13 cellular contexts compared by ENCODE assay signal in genomic region chr6:37491161-37491829, GRCh38. TPM values are rescaled to one million over a fixed set of nuclear protein-coding genes. Genes with fewer than 3 reads are reported as not detected.
DNase-seq lines count a peak whose midpoint lies in the region; ATAC-seq and TF ChIP-seq lines count a peak whose summit lies in the region.
"Had no signal": no experiment of that assay in that cellular context is flagged by ENCODE, and none has a peak within 500 bp of the region (broad histone marks: within the 10 kb centered on the region; RNA-seq: fewer than 3 reads in every experiment).

No MANE protein-coding gene starts in this region.

- H3K4me3 ChIP-seq in PC-3 (ENCODE audit: low read length) (no peak overlapping the region), prostate gland (no peak overlapping the region)
- H3K4me3 ChIP-seq: esophagus muscularis mucosa, SJCRH30 had no signal

- H3K4me3 Mint-ChIP-seq in activated CD8-positive, alpha-beta T cell treated with anti-CD3 and anti-CD28 coated beads for 36 hours: no peak overlapping the region
- H3K4me3 Mint-ChIP-seq in activated CD8-positive, alpha-beta T cell treated with anti-CD3 and anti-CD28 coated beads, Interleukin-2, amount 10 ng/mL, durations not matched to agents 7 days and 5 days: no peak overlapping the region
- peak overlapping the region; percentile 48 to 85 for H3K4me3 Mint-ChIP-seq in effector memory CD8-positive, alpha-beta T cell

- H3K4me1 Mint-ChIP-seq in activated CD8-positive, alpha-beta T cell treated with anti-CD3 and anti-CD28 coated beads for 36 hours (ENCODE audit: low read depth): peaks cover 80% of the 10 kb centered on the region
- peaks cover 45% of the 10 kb centered on the region for H3K4me1 Mint-ChIP-seq in activated CD8-positive, alpha-beta T cell treated with anti-CD3 and anti-CD28 coated beads, Interleukin-2, amount 10 ng/mL, durations not matched to agents 7 days and 5 days (ENCODE audit: low read depth)
- H3K4me1 Mint-ChIP-seq in effector memory CD8-positive, alpha-beta T cell (ENCODE audit: low read depth in 2 of 2): peaks cover 53 to 59% of the 10 kb centered on the region in 2 donors

- no peak for DNase-seq in activated CD8-positive, alpha-beta T cell treated with anti-CD3 and anti-CD28 coated beads for 36 hours
- DNase-seq in activated CD8-positive, alpha-beta T cell treated with anti-CD3 and anti-CD28 coated beads, Interleukin-2, amount 10 ng/mL, durations not matched to agents 7 days and 5 days: no peak
- DNase-seq in PC-3 (no peak), prostate gland (ENCODE audit: low spot score) (peak; percentile 48), glomerular visceral epithelial cell (ENCODE audit: extremely low spot score) (no peak), midbrain (lab: John Stamatoyannopoulos, UW) (no peak)
- no peak for DNase-seq in effector memory CD8-positive, alpha-beta T cell
- DNase-seq: activated naive CD4-positive, alpha-beta T cell treated with Interleukin-2 at 50 U/mL for 16 hours; mesendoderm; NCI-H1417 treated with DMSO at 0.1 percent for 48 hours; SJCRH30 had no signal

- H4K20me1 ChIP-seq in PC-3 (ENCODE audit: low read length): no peaks in the 10 kb centered on the region

- H3K36me3 Mint-ChIP-seq in activated CD8-positive, alpha-beta T cell treated with anti-CD3 and anti-CD28 coated beads for 36 hours (ENCODE audit: low read depth): peaks cover 21% of the 10 kb centered on the region
- peaks cover 10% of the 10 kb centered on the region for H3K36me3 Mint-ChIP-seq in activated CD8-positive, alpha-beta T cell treated with anti-CD3 and anti-CD28 coated beads, Interleukin-2, amount 10 ng/mL, durations not matched to agents 7 days and 5 days (ENCODE audit: low read depth)
- H3K36me3 Mint-ChIP-seq in effector memory CD8-positive, alpha-beta T cell (ENCODE audit: insufficient read depth): peaks cover 37% of the 10 kb centered on the region

- no peak overlapping the region for H3K4me2 ChIP-seq in PC-3 (ENCODE audit: low read length)

- H3K36me3 ChIP-seq in PC-3 (ENCODE audit: low read depth, low read length) (no peaks in the 10 kb centered on the region), prostate gland (no peaks in the 10 kb centered on the region)
- H3K36me3 ChIP-seq: SJCRH30 had no signal

- H3K9me2 ChIP-seq in PC-3 (replicated peaks; ENCODE audit: low read length): no peaks in the 10 kb centered on the region

- no peaks in the 10 kb centered on the region for H3K4me1 ChIP-seq in PC-3 (ENCODE audit: insufficient read depth, low read length)
- H3K4me1 ChIP-seq in prostate gland (replicated peaks): no peaks in the 10 kb centered on the region
- H3K4me1 ChIP-seq: SJCRH30 had no signal

- H3K9me3 Mint-ChIP-seq in activated CD8-positive, alpha-beta T cell treated with anti-CD3 and anti-CD28 coated beads for 36 hours: no peaks in the 10 kb centered on the region
- H3K9me3 Mint-ChIP-seq in activated CD8-positive, alpha-beta T cell treated with anti-CD3 and anti-CD28 coated beads, Interleukin-2, amount 10 ng/mL, durations not matched to agents 7 days and 5 days (ENCODE audit: insufficient read depth): no peaks in the 10 kb centered on the region
- no peaks in the 10 kb centered on the region for H3K9me3 Mint-ChIP-seq in effector memory CD8-positive, alpha-beta T cell

- H3K9me3 ChIP-seq in PC-3 (ENCODE audit: low read length): no peaks in the 10 kb centered on the region
- no peaks in the 10 kb centered on the region for H3K9me3 ChIP-seq in prostate gland
- H3K9me3 ChIP-seq: esophagus muscularis mucosa, SJCRH30 had no signal

- POLR2A ChIA-PET in activated CD8-positive, alpha-beta T cell treated with anti-CD3 and anti-CD28 coated beads for 36 hours (lab: Charles Lee): interaction anchor here (0.8 to 3.4 kb wide), 12 partner anchors 11 to 68 kb away, joined by 3 to 26 read pairs (median 3); no protein-coding TSS in a partner anchor
- POLR2A ChIA-PET in activated CD8-positive, alpha-beta T cell treated with anti-CD3 and anti-CD28 coated beads, Interleukin-2, amount 10 ng/mL, durations not matched to agents 7 days and 5 days (lab: Charles Lee): interaction anchor here (0.6 to 2.5 kb wide), 5 partner anchors 10 to 1282 kb away, joined by 3 to 12 read pairs (median 3); no protein-coding TSS in a partner anchor
- POLR2A ChIA-PET in PC-3 (lab: Charles Lee; ENCODE audit: unreplicated experiment): no interaction called here

- WGBS in prostate gland: 68% methylated on average over 11 of the region's 12 CpGs

- no peak for ATAC-seq in activated CD8-positive, alpha-beta T cell treated with anti-CD3 and anti-CD28 coated beads for 36 hours
- ATAC-seq in activated CD8-positive, alpha-beta T cell treated with anti-CD3 and anti-CD28 coated beads, Interleukin-2, amount 10 ng/mL, durations not matched to agents 7 days and 5 days: no peak
- ATAC-seq in PC-3: 0 out of 2 replicates have a peak, but pooled peaks have one; percentile 13
- ATAC-seq in effector memory CD8-positive, alpha-beta T cell (replicated peaks): peak; percentile 24
- ATAC-seq in GM19035 (IDR thresholded peaks at IDR 0.05; ENCODE audit: unreplicated experiment): no peak

- H3F3A ChIP-seq in PC-3 (ENCODE audit: low read length, unreplicated experiment): no peaks in the 10 kb centered on the region

- no TSS peak for BruUV-seq in PC-3 (replicated peaks; lab: Mats Ljungman, UMichigan)

- CTCF ChIA-PET in activated CD8-positive, alpha-beta T cell treated with anti-CD3 and anti-CD28 coated beads for 36 hours (lab: Charles Lee): interaction anchor here (0.8 to 3.4 kb wide), 9 partner anchors 10 to 162 kb away, joined by 3 to 32 read pairs (median 4); no protein-coding TSS in a partner anchor
- CTCF ChIA-PET in activated CD8-positive, alpha-beta T cell treated with anti-CD3 and anti-CD28 coated beads, Interleukin-2, amount 10 ng/mL, durations not matched to agents 7 days and 5 days (lab: Charles Lee): interaction anchor here (1.1 to 3.1 kb wide), 6 partner anchors 11 to 201 kb away, joined by 3 to 13 read pairs (median 6); no protein-coding TSS in a partner anchor
- CTCF ChIA-PET in PC-3 (lab: Charles Lee): no interaction called here

- no peak for TF ChIP-seq POLR2A in prostate gland (IDR thresholded peaks at IDR 0.05)

- no peak for TF ChIP-seq CTCF in activated CD8-positive, alpha-beta T cell treated with anti-CD3 and anti-CD28 coated beads for 36 hours (IDR thresholded peaks at IDR 0.05)
- TF ChIP-seq CTCF in PC-3 (conservative IDR thresholded peaks at IDR 0.05; ENCODE audit: low read depth, low read length): no peak
- no peak for TF ChIP-seq CTCF in prostate gland (IDR thresholded peaks at IDR 0.05)

- H3K27me3 Mint-ChIP-seq in activated CD8-positive, alpha-beta T cell treated with anti-CD3 and anti-CD28 coated beads for 36 hours: no peaks in the 10 kb centered on the region
- H3K27me3 Mint-ChIP-seq in activated CD8-positive, alpha-beta T cell treated with anti-CD3 and anti-CD28 coated beads, Interleukin-2, amount 10 ng/mL, durations not matched to agents 7 days and 5 days (ENCODE audit: low read depth): no peaks in the 10 kb centered on the region
- no peaks in the 10 kb centered on the region for H3K27me3 Mint-ChIP-seq in effector memory CD8-positive, alpha-beta T cell

- H3K27me3 ChIP-seq in PC-3 (ENCODE audit: low read length) (no peaks in the 10 kb centered on the region), prostate gland (replicated peaks; ENCODE audit: insufficient read depth) (no peaks in the 10 kb centered on the region)
- H3K27me3 ChIP-seq: esophagus muscularis mucosa, SJCRH30 had no signal

- no peak overlapping the region for H2AFZ ChIP-seq in PC-3 (ENCODE audit: low read length)

- intact Hi-C loops in activated CD8-positive, alpha-beta T cell treated with anti-CD3 and anti-CD28 coated beads for 36 hours (cut with micrococcal nuclease): no loop called here
- intact Hi-C loops in PC-3 (cut with micrococcal nuclease) (no loop called here), prostate gland (cut with DNase I) (no loop called here)

- peak overlapping the region; percentile 90 for H3K27ac Mint-ChIP-seq in activated CD8-positive, alpha-beta T cell treated with anti-CD3 and anti-CD28 coated beads for 36 hours
- no peak overlapping the region for H3K27ac Mint-ChIP-seq in activated CD8-positive, alpha-beta T cell treated with anti-CD3 and anti-CD28 coated beads, Interleukin-2, amount 10 ng/mL, durations not matched to agents 7 days and 5 days
- peak overlapping the region; percentile 97 to 100 for H3K27ac Mint-ChIP-seq in effector memory CD8-positive, alpha-beta T cell

- H3K79me2 ChIP-seq in PC-3 (ENCODE audit: low read length): no peaks in the 10 kb centered on the region

- H3K27ac ChIP-seq in PC-3 (ENCODE audit: low read length) (no peak overlapping the region), prostate gland (no peak overlapping the region)
- H3K27ac ChIP-seq: esophagus muscularis mucosa, SJCRH30 had no signal

- H3K9ac ChIP-seq in PC-3 (ENCODE audit: low read length): no peak overlapping the region

RNA-seq across cellular contexts. Expression of gene CCDC167, which starts 8.4 kb away (rescaled TPM):
- 10 to 100 TPM; 63.7 to 68.1 TPM for total RNA-seq in activated CD8-positive, alpha-beta T cell treated with anti-CD3 and anti-CD28 coated beads for 36 hours
- 10 to 100 TPM; 64.0 to 69.4 TPM for total RNA-seq in activated CD8-positive, alpha-beta T cell treated with anti-CD3 and anti-CD28 coated beads, Interleukin-2, amount 10 ng/mL, durations not matched to agents 7 days and 5 days
- total RNA-seq in PC-3 (2014; rRNA removed) (54.1 and 56.9 TPM in 2 replicates), prostate gland (10 to 100 TPM; 46.9 to 54.6 TPM)

RNA-seq across cellular contexts. Expression of gene CMTR1, which starts 58.3 kb away (rescaled TPM):
- total RNA-seq in activated CD8-positive, alpha-beta T cell treated with anti-CD3 and anti-CD28 coated beads for 36 hours: 10 to 100 TPM; 49.9 to 50.6 TPM
- total RNA-seq in activated CD8-positive, alpha-beta T cell treated with anti-CD3 and anti-CD28 coated beads, Interleukin-2, amount 10 ng/mL, durations not matched to agents 7 days and 5 days: 10 to 100 TPM; 71.7 to 74.2 TPM
- total RNA-seq in PC-3 (2014; rRNA removed): 36.4 and 41.9 TPM in 2 replicates
- 100 to 1,000 TPM in 1 of 2 donors, 10 to 100 TPM in 1; 28.1 to 147 TPM for total RNA-seq in prostate gland

Comparison
In these comparisons a context has a peak if more than half of its experiments do, and no peak if none do; other contexts are left out.
1. ATAC-seq: peak in PC-3 (single experiment) and effector memory CD8-positive, alpha-beta T cell (single experiment); none in activated CD8-positive, alpha-beta T cell treated with anti-CD3 and anti-CD28 coated beads for 36 hours (single experiment), activated CD8-positive, alpha-beta T cell treated with anti-CD3 and anti-CD28 coated beads, Interleukin-2, amount 10 ng/mL, durations not matched to agents 7 days and 5 days (single experiment) and GM19035 (single experiment).
2. H3K4me3 Mint-ChIP-seq: peak in effector memory CD8-positive, alpha-beta T cell (2 of 2); none in activated CD8-positive, alpha-beta T cell treated with anti-CD3 and anti-CD28 coated beads for 36 hours (single experiment) and activated CD8-positive, alpha-beta T cell treated with anti-CD3 and anti-CD28 coated beads, Interleukin-2, amount 10 ng/mL, durations not matched to agents 7 days and 5 days (single experiment).